In the genomic region with DNA sequence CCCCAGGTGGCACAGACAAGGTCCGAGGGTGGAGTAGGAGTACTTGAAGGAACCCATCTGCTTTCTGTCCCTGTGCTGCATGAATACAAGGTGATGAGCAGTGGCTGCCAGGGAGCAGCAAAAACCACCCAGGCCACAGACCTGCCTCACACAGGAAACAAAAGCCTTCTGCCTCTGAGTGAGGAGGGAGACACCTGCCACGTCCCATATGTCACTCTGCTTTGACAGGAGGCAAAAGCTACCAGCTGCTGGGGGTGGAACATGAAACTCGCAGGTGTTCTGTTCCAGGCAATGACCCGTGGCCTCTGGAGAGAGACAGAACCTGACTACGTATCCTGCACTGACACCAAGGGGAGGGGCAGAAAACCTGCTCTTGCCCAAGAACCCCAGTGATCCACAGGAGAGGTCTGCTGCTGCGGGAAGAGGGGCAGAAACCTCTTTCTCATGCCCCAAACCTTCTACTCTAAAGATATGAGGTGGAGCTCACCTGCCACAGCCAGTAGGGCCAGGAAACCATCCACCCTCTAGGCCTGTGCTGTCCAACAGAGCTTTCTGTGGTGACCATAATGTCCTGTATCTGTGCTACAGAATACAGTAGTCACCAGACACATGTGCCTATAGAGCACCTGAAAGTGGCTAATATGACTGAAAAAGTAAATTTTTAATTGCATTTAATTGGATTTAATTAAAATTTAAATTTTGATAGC, we compare ENCODE assay signal across 10 cellular contexts.
A peak's percentile ranks its signal among the peaks of the same experiment; 100 is the strongest.
DNase-seq lines count a peak whose midpoint lies in the region; ATAC-seq and TF ChIP-seq lines count a peak whose summit lies in the region.
"Had no signal": no experiment of that assay in that cellular context is flagged by ENCODE, and none has a peak within 500 bp of the region (broad histone marks: within the 10 kb centered on the region; RNA-seq: fewer than 3 reads in every experiment).

No MANE protein-coding gene starts in this region.

- H3K27ac ChIP-seq in prostate gland (no peak overlapping the region), right cardiac atrium (ENCODE audit: low read length) (no peak overlapping the region)
- H3K27ac ChIP-seq: cardiac muscle cell, lower lobe of right lung had no signal

- CTCF ChIA-PET in activated CD4-positive, alpha-beta memory T cell treated with anti-CD3 and anti-CD28 coated beads for 36 hours (lab: Charles Lee) = no interaction called here

- H3K4me1 ChIP-seq in prostate gland (replicated peaks) = no peaks in the 10 kb centered on the region
- H3K4me1 ChIP-seq in right cardiac atrium (ENCODE audit: control insufficient read depth, insufficient read depth, low read length) = no peaks in the 10 kb centered on the region
- H3K4me1 ChIP-seq: lower lobe of right lung had no signal

- POLR2A ChIA-PET in activated CD4-positive, alpha-beta memory T cell treated with anti-CD3 and anti-CD28 coated beads for 36 hours (lab: Charles Lee) = no interaction called here

- no peaks in the 10 kb centered on the region for H3K27me3 Mint-ChIP-seq in activated CD4-positive, alpha-beta memory T cell treated with anti-CD3 and anti-CD28 coated beads for 36 hours

- H3K4me3 Mint-ChIP-seq in activated CD4-positive, alpha-beta memory T cell treated with anti-CD3 and anti-CD28 coated beads for 36 hours = no peak overlapping the region

- no peak for TF ChIP-seq CTCF in prostate gland (IDR thresholded peaks at IDR 0.05)

- H3K4me3 ChIP-seq in prostate gland = no peak overlapping the region
- H3K4me3 ChIP-seq in right cardiac atrium (ENCODE audit: low read length) = no peak overlapping the region
- H3K4me3 ChIP-seq: cardiac muscle cell, lower lobe of right lung had no signal

- H3K9me3 ChIP-seq in prostate gland = no peaks in the 10 kb centered on the region
- peaks cover 1% of the 10 kb centered on the region for H3K9me3 ChIP-seq in right cardiac atrium (ENCODE audit: control insufficient read depth, low read length)

- 88% methylated on average over 6 of the region's 6 CpGs for WGBS in prostate gland
- WGBS in right cardiac atrium = 87% methylated on average over 6 of the region's 6 CpGs

- no peaks in the 10 kb centered on the region for H3K36me3 ChIP-seq in prostate gland
- H3K36me3 ChIP-seq: cardiac muscle cell, lower lobe of right lung had no signal

- no peak for TF ChIP-seq POLR2A in prostate gland (IDR thresholded peaks at IDR 0.05)

- ATAC-seq in GM18498 (IDR thresholded peaks at IDR 0.05; ENCODE audit: unreplicated experiment) (peak; percentile 99), GM21515 (IDR thresholded peaks at IDR 0.05; ENCODE audit: unreplicated experiment) (peak; percentile 100), HG03520 (IDR thresholded peaks at IDR 0.05; ENCODE audit: unreplicated experiment) (peak; percentile 98), right cardiac atrium (no peak)

- H3K9me3 Mint-ChIP-seq in activated CD4-positive, alpha-beta memory T cell treated with anti-CD3 and anti-CD28 coated beads for 36 hours = peaks cover 13% of the 10 kb centered on the region

- intact Hi-C loops in activated CD4-positive, alpha-beta memory T cell treated with anti-CD3 and anti-CD28 coated beads for 36 hours (cut with micrococcal nuclease) = no loop called here
- intact Hi-C loops in prostate gland (cut with DNase I) = no loop called here
- intact Hi-C loops in right cardiac atrium (cut with DNase I) = no loop called here

- no peak overlapping the region for H3K27ac Mint-ChIP-seq in activated CD4-positive, alpha-beta memory T cell treated with anti-CD3 and anti-CD28 coated beads for 36 hours

- no peaks in the 10 kb centered on the region for H3K4me1 Mint-ChIP-seq in activated CD4-positive, alpha-beta memory T cell treated with anti-CD3 and anti-CD28 coated beads for 36 hours (ENCODE audit: low read depth)

- H3K27me3 ChIP-seq in prostate gland (replicated peaks; ENCODE audit: insufficient read depth) (no peaks in the 10 kb centered on the region), right cardiac atrium (ENCODE audit: control insufficient read depth, insufficient read depth) (no peaks in the 10 kb centered on the region)
- H3K27me3 ChIP-seq: cardiac muscle cell had no signal

- peak; percentile 92 for DNase-seq in RPMI8226
- DNase-seq in activated CD4-positive, alpha-beta memory T cell treated with anti-CD3 and anti-CD28 coated beads for 36 hours = no peak
- DNase-seq in prostate gland (ENCODE audit: low spot score) = no peak
- DNase-seq in right cardiac atrium = no peak
- no peak for DNase-seq in HUDEP-2 (lab: John Stamatoyannopoulos, UW; ENCODE audit: unreplicated experiment in 76 of 76)
- DNase-seq: lower lobe of right lung had no signal

- peaks cover 2% of the 10 kb centered on the region for H3K36me3 Mint-ChIP-seq in activated CD4-positive, alpha-beta memory T cell treated with anti-CD3 and anti-CD28 coated beads for 36 hours

Comparison
In these comparisons a context has a peak if more than half of its experiments do, and no peak if none do; other contexts are left out.
1. ATAC-seq: peak in GM18498 (single experiment), GM21515 (single experiment) and HG03520 (single experiment); none in right cardiac atrium (0 of 2).